ENCODE assay signal across 1 cellular context in genomic region chr1:28136636-28137613, GRCh38.
TF ChIP-seq lines count a peak whose summit lies in the region.

No MANE protein-coding gene starts in this region.

TF ChIP-seq in K562, 482 proteins besides CTCF, POLR2A, EP300 and RAD21 (continued from another document):
- TF ChIP-seq VEZF1 (CRISPR knock-in tag; IDR thresholded peaks at IDR 0.05) (peak; percentile 84), ZNF197 (CRISPR knock-in tag; IDR thresholded peaks at IDR 0.05; ENCODE audit: low read depth) (no peak), BACH1 (tag; IDR thresholded peaks at IDR 0.05) (0 out of 2 replicates have a peak, but pooled peaks have one; percentile 29), SAFB (IDR thresholded peaks at IDR 0.05; ENCODE audit: borderline replicate concordance, low read depth, low read length) (no peak), HDAC2 (IDR thresholded peaks at IDR 0.05) (peak; percentile 50; the same call in 1 of the 2 replicates), JUND (IDR thresholded peaks at IDR 0.05; ENCODE audit: borderline replicate concordance, low read depth, low read length) (peak; percentile 69; the same call in 1 of the 2 replicates), JUND (tag; IDR thresholded peaks at IDR 0.05; ENCODE audit: borderline replicate concordance, low read depth, low read length) (no peak; the same call in 2 of the 3 replicates), MAFK (IDR thresholded peaks at IDR 0.05; ENCODE audit: low read length) (0 out of 2 replicates have a peak, but pooled peaks have one; percentile 20), ZNF785 (CRISPR knock-in tag; IDR thresholded peaks at IDR 0.05) (no peak), HDGF (IDR thresholded peaks at IDR 0.05) (no peak), HDAC6 (IDR thresholded peaks at IDR 0.05; ENCODE audit: low read depth, low read length) (no peak), PTRF (tag; IDR thresholded peaks at IDR 0.05) (peak; percentile 66; the same call in 1 of the 2 replicates), ZNF592 (IDR thresholded peaks at IDR 0.05) (peak; percentile 49; the same call in 1 of the 2 replicates), BCOR (IDR thresholded peaks at IDR 0.05) (peak; percentile 78; the same call in 1 of the 2 replicates), DPF2 (IDR thresholded peaks at IDR 0.05) (peak; percentile 61), ZNF408 (CRISPR knock-in tag; IDR thresholded peaks at IDR 0.05; ENCODE audit: low read depth) (no peak), ZNF24 (IDR thresholded peaks at IDR 0.05) (no peak), ATF3 (IDR thresholded peaks at IDR 0.05) (peak; percentile 87), ATF3 (CRISPR knock-in tag; conservative IDR thresholded peaks at IDR 0.05) (no peak), ZBTB1 (CRISPR knock-in tag; IDR thresholded peaks at IDR 0.05; ENCODE audit: borderline replicate concordance, low read depth) (no peak), DDX20 (tag; IDR thresholded peaks at IDR 0.05; ENCODE audit: low read depth) (peak; percentile 71; the same call in 1 of the 2 replicates), ZNF830 (CRISPR knock-in tag; IDR thresholded peaks at IDR 0.05) (no peak), TRIM24 (IDR thresholded peaks at IDR 0.05) (no peak), ELF1 (tag; IDR thresholded peaks at IDR 0.05) (0 out of 2 replicates have a peak, but pooled peaks have one; percentile 9), CHD4 (IDR thresholded peaks at IDR 0.05; ENCODE audit: insufficient read depth, insufficient replicate concordance, low read depth, low read length, poor library complexity, severe bottlenecking) (no peak), CBX8 (IDR thresholded peaks at IDR 0.05; ENCODE audit: borderline replicate concordance, extremely low read depth, low read depth, low read length, poor library complexity, severe bottlenecking) (no peak), ARID1B (IDR thresholded peaks at IDR 0.05) (peak; percentile 35; the same call in 1 of the 2 replicates), ZNF140 (CRISPR knock-in tag; IDR thresholded peaks at IDR 0.05) (no peak), ASH1L (IDR thresholded peaks at IDR 0.05; ENCODE audit: borderline replicate concordance, low read depth, partially characterized antibody) (no peak), RAD51 (IDR thresholded peaks at IDR 0.05; ENCODE audit: borderline replicate concordance, low read depth) (no peak), HMBOX1 (IDR thresholded peaks at IDR 0.05) (peak; percentile 77; the same call in 1 of the 2 replicates), POLR2AphosphoS5 (IDR thresholded peaks at IDR 0.05; ENCODE audit: control insufficient read depth, insufficient read depth, low read depth, low read length) (no peak), NR4A1 (CRISPR knock-in tag; IDR thresholded peaks at IDR 0.05) (no peak), NR4A1 (tag; IDR thresholded peaks at IDR 0.05) (peak; percentile 78), ZNF766 (CRISPR knock-in tag; conservative IDR thresholded peaks at IDR 0.05) (peak; percentile 67; the same call in 1 of the 2 replicates), JUN (IDR thresholded peaks at IDR 0.05; ENCODE audit: borderline replicate concordance, low read depth, low read length) (peak; percentile 75; the same call in 1 of the 2 replicates), JUN (CRISPR knock-in tag; IDR thresholded peaks at IDR 0.05; ENCODE audit: borderline replicate concordance) (no peak), ARNT (IDR thresholded peaks at IDR 0.05) (no peak), KDM1A (IDR thresholded peaks at IDR 0.05) (peak in 1 of 2 experiments; percentile 57; a peak in 1 of 4 replicates), CEBPG (CRISPR knock-in tag; IDR thresholded peaks at IDR 0.05) (peak; percentile 37; the same call in 1 of the 2 replicates), CEBPG (tag; conservative IDR thresholded peaks at IDR 0.05 in 1 of 2, IDR thresholded peaks at IDR 0.05 in 1 of 2) (no peak; a peak in 2 of 4 replicates), SMARCA4 (IDR thresholded peaks at IDR 0.05) (0 out of 2 replicates have a peak, but pooled peaks have one; percentile 31), CAMTA2 (CRISPR knock-in tag; conservative IDR thresholded peaks at IDR 0.05) (no peak), RCOR1 (IDR thresholded peaks at IDR 0.05; ENCODE audit: borderline replicate concordance in 1 of 2, low read depth in 2 of 2, low read length in 2 of 2) (peak in 1 of 2 experiments; percentile 36; a peak in 1 of 4 replicates), DLX4 (CRISPR knock-in tag; IDR thresholded peaks at IDR 0.05) (no peak)
